1 cellular context compared by ENCODE assay signal in genomic region chr9:130398487-130399240, GRCh38.
TF ChIP-seq lines count a peak whose summit lies in the region.

No MANE protein-coding gene starts in this region.

TF ChIP-seq in WTC11, 78 proteins besides CTCF, POLR2A, EP300 and RAD21:
- TF ChIP-seq AR (CRISPR knock-in tag; IDR thresholded peaks at IDR 0.05), result no peak
- peak; percentile 58 for TF ChIP-seq ZNF121 (CRISPR knock-in tag; IDR thresholded peaks at IDR 0.05)
